1 cellular context compared by ENCODE assay signal in genomic region chr1:117059678-117060440, GRCh38.
TF ChIP-seq lines count a peak whose summit lies in the region.

TSS of gene TTF2 (plus strand) at chr1:117060326. CDS start at chr1:117060347, 21 bp downstream.

TF ChIP-seq in K562, 482 proteins besides CTCF, POLR2A, EP300 and RAD21 (continued from another document and continues in another):
- peak; percentile 61 for TF ChIP-seq TFAP4 (CRISPR knock-in tag; IDR thresholded peaks at IDR 0.05; ENCODE audit: borderline replicate concordance)
- TF ChIP-seq ZNF76 (CRISPR knock-in tag; IDR thresholded peaks at IDR 0.05; ENCODE audit: borderline replicate concordance) = 0 out of 2 replicates have a peak, but pooled peaks have one; percentile 39
- peak; percentile 69; the same call in 1 of the 2 replicates for TF ChIP-seq FOXP4 (CRISPR knock-in tag; IDR thresholded peaks at IDR 0.05; ENCODE audit: borderline replicate concordance)
- TF ChIP-seq COPS2 (conservative IDR thresholded peaks at IDR 0.05) = no peak
- TF ChIP-seq CGGBP1 (CRISPR knock-in tag; IDR thresholded peaks at IDR 0.05) = 0 out of 2 replicates have a peak, but pooled peaks have one; percentile 60
- no peak for TF ChIP-seq HINFP (tag; conservative IDR thresholded peaks at IDR 0.05; ENCODE audit: low read depth)
- TF ChIP-seq ZNF41 (CRISPR knock-in tag; conservative IDR thresholded peaks at IDR 0.05) = no peak
- TF ChIP-seq SAP30 (IDR thresholded peaks at IDR 0.05; ENCODE audit: borderline replicate concordance, insufficient read depth, low read depth, low read length, poor library complexity, severe bottlenecking) = peak; percentile 99
- no peak for TF ChIP-seq MED1 (CRISPR knock-in tag; IDR thresholded peaks at IDR 0.05; ENCODE audit: borderline replicate concordance)
- peak; percentile 68 for TF ChIP-seq EGR1 (conservative IDR thresholded peaks at IDR 0.05)
- TF ChIP-seq POLR2G (IDR thresholded peaks at IDR 0.05; ENCODE audit: low read depth, low read length) = peak; percentile 98
- peak; percentile 17 for TF ChIP-seq ZFP36 (IDR thresholded peaks at IDR 0.05; ENCODE audit: low read depth, low read length, partially characterized antibody)
- no peak for TF ChIP-seq NR4A1 (CRISPR knock-in tag; IDR thresholded peaks at IDR 0.05)
- 0 out of 2 replicates have a peak, but pooled peaks have one; percentile 2 for TF ChIP-seq NR4A1 (tag; IDR thresholded peaks at IDR 0.05)
- peak; percentile 70; the same call in 1 of the 2 replicates for TF ChIP-seq REST (CRISPR knock-in tag; IDR thresholded peaks at IDR 0.05; ENCODE audit: low read depth)
- TF ChIP-seq NEUROD1 (IDR thresholded peaks at IDR 0.05; ENCODE audit: borderline replicate concordance, low read depth, low read length, partially characterized antibody) = peak; percentile 93
- TF ChIP-seq CREM (IDR thresholded peaks at IDR 0.05; ENCODE audit: low read depth) = peak; percentile 84
- peak in 1 of 2 experiments; percentile 68; a peak in 3 of 4 replicates for TF ChIP-seq NONO (IDR thresholded peaks at IDR 0.05; ENCODE audit: low read depth in 2 of 2, low read length in 1 of 2)
- TF ChIP-seq CC2D1A (IDR thresholded peaks at IDR 0.05) = peak; percentile 58; the same call in 1 of the 2 replicates
- peak; percentile 44 to 93; a peak in 3 of 4 replicates for TF ChIP-seq HDAC1 (IDR thresholded peaks at IDR 0.05)
- 0 out of 2 replicates have a peak, but pooled peaks have one; percentile 57 for TF ChIP-seq ZNF830 (CRISPR knock-in tag; IDR thresholded peaks at IDR 0.05)
- TF ChIP-seq IRF2 (CRISPR knock-in tag; IDR thresholded peaks at IDR 0.05) = no peak
- TF ChIP-seq ZNF586 (CRISPR knock-in tag; conservative IDR thresholded peaks at IDR 0.05) = no peak
- TF ChIP-seq MBD2 (IDR thresholded peaks at IDR 0.05; ENCODE audit: borderline replicate concordance, low read depth) = peak; percentile 95
- no peak for TF ChIP-seq ZFP91 (CRISPR knock-in tag; IDR thresholded peaks at IDR 0.05)
- peak; percentile 65; the same call in 1 of the 2 replicates for TF ChIP-seq FOXJ2 (tag; IDR thresholded peaks at IDR 0.05)
- no peak for TF ChIP-seq STAT5B (CRISPR knock-in tag; IDR thresholded peaks at IDR 0.05)
- peak; percentile 98 for TF ChIP-seq FOXK1 (CRISPR knock-in tag; IDR thresholded peaks at IDR 0.05; ENCODE audit: borderline replicate concordance)
- no peak for TF ChIP-seq AFF1 (IDR thresholded peaks at IDR 0.05; ENCODE audit: low read depth in 1 of 2, partially characterized antibody in 2 of 2)
- TF ChIP-seq SMAD3 (CRISPR knock-in tag; conservative IDR thresholded peaks at IDR 0.05) = no peak
- TF ChIP-seq FOXP1 (CRISPR knock-in tag; IDR thresholded peaks at IDR 0.05) = peak; percentile 75; the same call in 1 of the 2 replicates
- TF ChIP-seq TAF9B (IDR thresholded peaks at IDR 0.05; ENCODE audit: partially characterized antibody) = peak; percentile 62
- no peak for TF ChIP-seq E4F1 (CRISPR knock-in tag; IDR thresholded peaks at IDR 0.05; ENCODE audit: borderline replicate concordance)
- peak; percentile 86 for TF ChIP-seq RBM25 (IDR thresholded peaks at IDR 0.05; ENCODE audit: low read depth, low read length, severe bottlenecking)
- peak; percentile 11; the same call in 1 of the 2 replicates for TF ChIP-seq SOX6 (IDR thresholded peaks at IDR 0.05)
- TF ChIP-seq TEAD1 (CRISPR knock-in tag; IDR thresholded peaks at IDR 0.05) = peak in 1 of 2 experiments; percentile 84; a peak in 2 of 4 replicates
- TF ChIP-seq VEZF1 (CRISPR knock-in tag; IDR thresholded peaks at IDR 0.05) = peak; percentile 52
- peak; percentile 65; the same call in 1 of the 2 replicates for TF ChIP-seq HDAC8 (tag; IDR thresholded peaks at IDR 0.05)
- no peak for TF ChIP-seq ZNF699 (CRISPR knock-in tag; IDR thresholded peaks at IDR 0.05; ENCODE audit: insufficient replicate concordance)
- no peak for TF ChIP-seq ATF1 (CRISPR knock-in tag; IDR thresholded peaks at IDR 0.05)
- TF ChIP-seq ATF1 (tag; IDR thresholded peaks at IDR 0.05) = peak; percentile 90
- peak; percentile 98 for TF ChIP-seq E2F4 (CRISPR knock-in tag; IDR thresholded peaks at IDR 0.05; ENCODE audit: low read depth)
- TF ChIP-seq KLF6 (CRISPR knock-in tag; IDR thresholded peaks at IDR 0.05; ENCODE audit: borderline replicate concordance) = peak; percentile 5; the same call in 1 of the 2 replicates
